Comparison of ENCODE assay signal across 23 cellular contexts in the genomic region with DNA sequence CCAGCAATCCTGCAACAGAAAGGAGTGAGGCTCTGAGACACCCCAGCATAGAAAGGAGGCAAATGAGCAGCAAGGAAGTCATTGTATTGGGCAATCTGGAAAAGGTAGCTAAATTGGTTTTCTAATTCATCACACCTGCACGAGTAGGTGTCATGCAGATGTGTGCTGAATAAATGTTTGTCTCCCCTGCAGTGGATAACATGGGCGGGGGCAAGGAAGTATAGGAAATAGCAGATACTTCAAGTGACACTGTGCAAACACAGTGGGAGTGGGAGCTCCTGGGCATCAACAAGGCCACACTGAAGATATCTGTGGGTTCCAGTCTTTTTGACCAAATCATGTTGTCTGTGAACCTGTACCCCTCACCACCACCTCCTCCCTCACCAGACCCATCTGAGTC. TPM values are rescaled to one million over a fixed set of nuclear protein-coding genes. Genes with fewer than 3 reads are reported as not detected.
"Had no signal": no experiment of that assay in that cellular context is flagged by ENCODE, and none has a peak within 500 bp of the region (broad histone marks: within the 10 kb centered on the region; RNA-seq: fewer than 3 reads in every experiment).

No MANE protein-coding gene starts in this region.

- H3K27me3 ChIP-seq: dorsolateral prefrontal cortex, hepatocyte, sigmoid colon, testis had no signal

- H3K36me3 ChIP-seq: sigmoid colon had no signal

- H3K27ac ChIP-seq: dorsolateral prefrontal cortex, hepatocyte, sigmoid colon, skin epidermis, testis had no signal

- H3K9me3 ChIP-seq: sigmoid colon, testis had no signal

- H3K4me3 ChIP-seq: dorsolateral prefrontal cortex, hepatocyte, sigmoid colon, skin epidermis, testis had no signal

- DNase-seq: cortex of kidney; dorsolateral prefrontal cortex; effector CD8-positive, alpha-beta T cell; foreskin melanocyte; head of caudate nucleus; kidney; naive thymus-derived CD8-positive, alpha-beta T cell; sigmoid colon; stimulated activated CD4-positive, alpha-beta T cell treated with anti-CD3 and anti-CD28 coated beads, Interleukin-2, amount 100 ng/mL, for 24 hours; stimulated activated CD4-positive, alpha-beta T cell treated with anti-CD3 and anti-CD28 coated beads, Interleukin-4, amount 100 ng/mL, for 4 hours; stimulated activated naive B cell treated with anti-CD40 and anti-IgM and Interleukin-4, amounts not matched to agents 10 μg/mL and 1 μg/mL and 100 μg/mL, for 72 hours; stimulated activated naive CD8-positive, alpha-beta T cell treated with anti-CD3 and anti-CD28 coated beads, Interleukin-15, amount 100 ng/mL, for 72 hours; testis; trophoblast cell had no signal

- ATAC-seq: naive thymus-derived CD8-positive, alpha-beta T cell; stimulated activated naive B cell treated with anti-CD40 and anti-IgM and Interleukin-4, amounts not matched to agents 10 μg/mL and 1 μg/mL and 100 μg/mL, for 72 hours; stimulated activated naive CD8-positive, alpha-beta T cell treated with anti-CD3 and anti-CD28 coated beads, Interleukin-15, amount 100 ng/mL, for 72 hours had no signal

- H3K4me1 ChIP-seq: sigmoid colon, testis had no signal

RNA-seq across cellular contexts. Expression of a gene that starts 14.4 kb away (rescaled TPM):
- total RNA-seq: dorsolateral prefrontal cortex; hepatocyte; kidney; liver; lung microvascular endothelial cell; mesenteric fat pad; mononuclear cell; naive thymus-derived CD8-positive, alpha-beta T cell; osteocyte; pulmonary artery endothelial cell; sigmoid colon; subcutaneous adipose tissue had no signal

RNA-seq across cellular contexts. Expression of a gene that starts 29.6 kb away (rescaled TPM):
- total RNA-seq: dorsolateral prefrontal cortex; hepatocyte; kidney; liver; lung microvascular endothelial cell; mesenteric fat pad; mononuclear cell; naive thymus-derived CD8-positive, alpha-beta T cell; osteocyte; pulmonary artery endothelial cell; sigmoid colon; subcutaneous adipose tissue had no signal

RNA-seq across cellular contexts. Expression of a gene that starts 50.9 kb away (rescaled TPM):
- total RNA-seq: dorsolateral prefrontal cortex; hepatocyte; kidney; liver; lung microvascular endothelial cell; mesenteric fat pad; mononuclear cell; naive thymus-derived CD8-positive, alpha-beta T cell; osteocyte; pulmonary artery endothelial cell; sigmoid colon; subcutaneous adipose tissue; testis had no signal
